31 cellular contexts compared by ENCODE assay signal in the genomic region with DNA sequence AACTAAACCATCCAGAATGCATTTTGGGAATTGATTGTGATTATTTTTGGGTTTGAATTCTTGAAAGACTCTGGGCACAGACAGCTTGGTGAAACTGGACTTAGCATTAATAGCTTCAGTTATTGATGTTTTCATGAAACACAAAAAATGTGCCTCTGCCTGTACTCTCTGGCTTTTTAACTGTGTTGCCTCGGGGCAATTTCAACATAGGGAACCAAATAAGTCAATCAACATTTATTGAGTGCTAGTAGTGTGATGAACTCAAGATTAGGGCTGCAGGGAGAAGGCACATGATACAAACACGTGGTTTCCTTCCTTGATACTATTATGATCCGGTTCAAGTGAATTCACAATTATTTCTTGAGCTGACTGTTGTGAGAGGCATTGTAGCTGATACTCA. TPM values are rescaled to one million over a fixed set of nuclear protein-coding genes. Genes with fewer than 3 reads are reported as not detected.
"Had no signal": no experiment of that assay in that cellular context is flagged by ENCODE, and none has a peak within 500 bp of the region (broad histone marks: within the 10 kb centered on the region; RNA-seq: fewer than 3 reads in every experiment).

No MANE protein-coding gene starts in this region.

- H3K27ac ChIP-seq: left lung, neural progenitor cell, neutrophil, parathyroid adenoma, psoas muscle, skin epidermis, tibial nerve, upper lobe of left lung, vagina had no signal

- H3K9ac ChIP-seq: neural progenitor cell, parathyroid adenoma had no signal

- H3K79me2 ChIP-seq: parathyroid adenoma had no signal

- FAIRE-seq: islet of Langerhans, kidney had no signal

- ATAC-seq: left colon; left lung; natural killer cell; psoas muscle; right cardiac atrium; sciatic nerve; stimulated activated memory B cell treated with anti-CD40 and anti-IgM and Interleukin-4, amounts not matched to agents 10 μg/mL and 1 μg/mL and 100 μg/mL, for 72 hours; stimulated activated naive CD8-positive, alpha-beta T cell treated with anti-CD3 and anti-CD28 coated beads, Interleukin-15, amount 100 ng/mL, for 72 hours had no signal

- H3K4me1 ChIP-seq: left lung, neural progenitor cell, parathyroid adenoma, psoas muscle, vagina had no signal

- DNase-seq: hypothalamus; immature natural killer cell; kidney; left colon; left lung; mesendoderm; naive B cell; natural killer cell; nephron progenitor cell; occipital lobe; psoas muscle; stimulated activated CD4-positive, alpha-beta T cell treated with anti-CD3 and anti-CD28 coated beads, Interleukin-12 subunit alpha, Interleukin-12 subunit beta, amount 100 ng/mL, for 4 hours; stimulated activated CD4-positive, alpha-beta T cell treated with anti-CD3 and anti-CD28 coated beads, Interleukin-15, amount 100 ng/mL, for 24 hours; stimulated activated CD4-positive, alpha-beta T cell treated with anti-CD3 and anti-CD28 coated beads, Interleukin-2, amount 100 ng/mL, for 24 hours; stimulated activated CD4-positive, alpha-beta T cell treated with anti-CD3 and anti-CD28 coated beads, Interleukin-4, amount 100 ng/mL, for 24 hours; stimulated activated naive CD4-positive, alpha-beta T cell treated with Interleukin-2 at 50 U/mL for 16 hours; stimulated activated naive CD8-positive, alpha-beta T cell treated with anti-CD3 and anti-CD28 coated beads, Interleukin-15, amount 100 ng/mL, for 72 hours; upper lobe of left lung had no signal

- H3K4me3 ChIP-seq: left lung, lung, neural progenitor cell, psoas muscle, skin epidermis, tibial nerve, upper lobe of left lung, vagina had no signal

- H3K27me3 ChIP-seq: left lung, neural progenitor cell, neutrophil, tibial nerve, upper lobe of left lung, vagina had no signal

- H3K4me2 ChIP-seq: neural progenitor cell had no signal

- H2AFZ ChIP-seq: neural progenitor cell, parathyroid adenoma had no signal

- H3K9me3 ChIP-seq: left lung, neutrophil, psoas muscle, tibial nerve, upper lobe of left lung, vagina had no signal

- H3K36me3 ChIP-seq: left lung, neural progenitor cell, neutrophil, tibial nerve, upper lobe of left lung, vagina had no signal

RNA-seq across cellular contexts. Expression of a gene that starts 50.8 kb away (rescaled TPM):
- total RNA-seq: natural killer cell, osteocyte, vagina had no signal
- polyA plus RNA-seq: immature natural killer cell, liver had no signal
